Comparison of ENCODE assay signal across 8 cellular contexts in genomic region chr14:89303452-89304435, GRCh38.
A peak's percentile ranks its signal among the peaks of the same experiment; 100 is the strongest.
DNase-seq lines count a peak whose midpoint lies in the region; ATAC-seq, FAIRE-seq and TF ChIP-seq lines count a peak whose summit lies in the region.

No MANE protein-coding gene starts in this region.

- H3K36me3 ChIP-seq in HepG2 (replicated peaks in 1 of 2; ENCODE audit: control insufficient read depth in 1 of 2, insufficient read depth in 2 of 2, low read length in 2 of 2): peaks cover 19 to 38% of the 10 kb centered on the region in 2 experiments; a peak in 4 of 5 replicates
- no peaks in the 10 kb centered on the region for H3K36me3 ChIP-seq in stomach smooth muscle (ENCODE audit: control insufficient read depth in 2 of 2, insufficient read depth in 2 of 2, low read length in 2 of 2)

- ATAC-seq in GM21528 (IDR thresholded peaks at IDR 0.05; ENCODE audit: low FRiP score, unreplicated experiment) (peak; percentile 73), HepG2 (no peak)

- no peaks in the 10 kb centered on the region for H3K27me3 ChIP-seq in HepG2 (ENCODE audit: control insufficient read depth in 1 of 2, insufficient read depth in 2 of 2, low read length in 2 of 2)
- no peaks in the 10 kb centered on the region for H3K27me3 ChIP-seq in stomach smooth muscle (ENCODE audit: control insufficient read depth in 1 of 2, insufficient read depth in 2 of 2, low read length in 2 of 2)

- H3K4me2 ChIP-seq in HepG2 (ENCODE audit: low read depth, low read length): no peak overlapping the region

- no peak overlapping the region for H2AFZ ChIP-seq in HepG2 (ENCODE audit: low read length)

- H3K4me1 ChIP-seq in HepG2 (ENCODE audit: insufficient read depth, low read length) (peaks cover 13% of the 10 kb centered on the region; the same call in 1 of the 2 replicates), stomach smooth muscle (ENCODE audit: control insufficient read depth, insufficient read depth, low read length) (peaks cover 36% of the 10 kb centered on the region)

- H3K4me3 ChIP-seq in GM08714 (ENCODE audit: low read length): peak overlapping the region; percentile 63; the same call in 1 of the 2 replicates
- H3K4me3 ChIP-seq in choroid plexus epithelial cell (ENCODE audit: low read depth, low read length): peak overlapping the region; percentile 4
- H3K4me3 ChIP-seq in HepG2 (replicated peaks in 1 of 3; ENCODE audit: insufficient read depth in 1 of 3, low read depth in 2 of 3, low read length in 3 of 3): no peak overlapping the region
- H3K4me3 ChIP-seq in stomach smooth muscle (ENCODE audit: low read length in 2 of 2): peak overlapping the region; percentile 58 to 66

- peaks cover 30% of the 10 kb centered on the region for H3K79me2 ChIP-seq in HepG2 (ENCODE audit: insufficient read depth, low read length)

- H3K9me3 ChIP-seq in HepG2 (ENCODE audit: low read length): no peaks in the 10 kb centered on the region
- no peaks in the 10 kb centered on the region for H3K9me3 ChIP-seq in stomach smooth muscle (ENCODE audit: control insufficient read depth in 2 of 2, low read length in 2 of 2)

- no peak for TF ChIP-seq RAD21 in HepG2 (CRISPR knock-in tag; IDR thresholded peaks at IDR 0.05)

- DNase-seq in HS-5 (ENCODE audit: low read depth) (peak; percentile 28), RPMI7951 (ENCODE audit: low read depth) (peak; percentile 73), choroid plexus epithelial cell (ENCODE audit: low read depth) (peak; percentile 93), HepG2 (ENCODE audit: low spot score) (peak; percentile 12)
- no peak for DNase-seq in stimulated activated naive CD4-positive, alpha-beta T cell treated with Interleukin-2 at 50 U/mL for 16 hours (lab: John Stamatoyannopoulos, UW)

- no peak for TF ChIP-seq CTCF in choroid plexus epithelial cell (conservative IDR thresholded peaks at IDR 0.05; ENCODE audit: low read depth, low read length)
- no peak for TF ChIP-seq CTCF in HepG2 (CRISPR knock-in tag; IDR thresholded peaks at IDR 0.05)

- CTCF ChIA-PET in HepG2 (lab: Yijun Ruan, JAX; ENCODE audit: low intra/inter-chr PET ratio, low total read pairs): no interaction called here

- POLR2A ChIA-PET in HepG2 (lab: Yijun Ruan, JAX): no interaction called here

- no peak for TF ChIP-seq POLR2A in HepG2 (IDR thresholded peaks at IDR 0.05; ENCODE audit: insufficient read depth in 1 of 2, low read depth in 2 of 2, low read length in 2 of 2)

- H4K20me1 ChIP-seq in HepG2 (ENCODE audit: insufficient read depth, low read length): peaks cover 7% of the 10 kb centered on the region; the same call in 1 of the 2 replicates

- intact Hi-C loops in HepG2 (cut with micrococcal nuclease; ENCODE audit: unreplicated experiment): no loop called here

- TF ChIP-seq EP300 in HepG2 (IDR thresholded peaks at IDR 0.05; ENCODE audit: low read depth in 2 of 2, low read length in 2 of 2) (no peak), HepG2 (CRISPR knock-in tag; IDR thresholded peaks at IDR 0.05; ENCODE audit: borderline replicate concordance) (no peak)

- WGBS in HepG2 (ENCODE audit: low lambda C conversion rate): 90% methylated on average over 14 of the region's 14 CpGs

- BruUV-seq in HepG2 (replicated peaks; lab: Mats Ljungman, UMichigan): no TSS peak

- in situ Hi-C loops in HepG2 (cut with HindIII; ENCODE audit: extremely low pct_ligation_motif_present, low pct_unique_long_range_greater_than_20kb): no loop called here

- no peak for FAIRE-seq in HepG2 (lab: Jason Lieb, UNC)

- H3K9ac ChIP-seq in HepG2 (ENCODE audit: insufficient read depth, low read depth, low read length) (no peak overlapping the region), stomach smooth muscle (ENCODE audit: low read length in 2 of 2) (peak overlapping the region; percentile 76 to 84)

- H3K27ac ChIP-seq in HepG2 (ENCODE audit: extremely low read length, insufficient read depth, low read length): no peak overlapping the region
- peak overlapping the region; percentile 91 for H3K27ac ChIP-seq in stomach smooth muscle (ENCODE audit: low read length)

TF ChIP-seq in HepG2, 621 proteins besides CTCF, POLR2A, EP300 and RAD21:
- no peak for TF ChIP-seq MLX (CRISPR knock-in tag; IDR thresholded peaks at IDR 0.05)
- peak; percentile 38; the same call in 1 of the 2 replicates for TF ChIP-seq HOMEZ (CRISPR knock-in tag; IDR thresholded peaks at IDR 0.05; ENCODE audit: low read depth)
- TF ChIP-seq FOSL2 (CRISPR knock-in tag; IDR thresholded peaks at IDR 0.05): peak; percentile 73
- peak; percentile 10 for TF ChIP-seq RBM22 (optimal IDR thresholded peaks at IDR 0.05; ENCODE audit: low read length)
- TF ChIP-seq LRRFIP1 (CRISPR knock-in tag; conservative IDR thresholded peaks at IDR 0.05): no peak
- no peak for TF ChIP-seq THYN1 (CRISPR knock-in tag; IDR thresholded peaks at IDR 0.05; ENCODE audit: borderline replicate concordance, low read depth)

Comparison
In these comparisons a context has a peak if more than half of its experiments do, and no peak if none do; other contexts are left out.
1. H3K4me3 ChIP-seq: peak in GM08714 (single experiment), choroid plexus epithelial cell (single experiment) and stomach smooth muscle (2 of 2); none in HepG2 (0 of 3).